Comparison of ENCODE assay signal across 1 cellular context in the genomic region with DNA sequence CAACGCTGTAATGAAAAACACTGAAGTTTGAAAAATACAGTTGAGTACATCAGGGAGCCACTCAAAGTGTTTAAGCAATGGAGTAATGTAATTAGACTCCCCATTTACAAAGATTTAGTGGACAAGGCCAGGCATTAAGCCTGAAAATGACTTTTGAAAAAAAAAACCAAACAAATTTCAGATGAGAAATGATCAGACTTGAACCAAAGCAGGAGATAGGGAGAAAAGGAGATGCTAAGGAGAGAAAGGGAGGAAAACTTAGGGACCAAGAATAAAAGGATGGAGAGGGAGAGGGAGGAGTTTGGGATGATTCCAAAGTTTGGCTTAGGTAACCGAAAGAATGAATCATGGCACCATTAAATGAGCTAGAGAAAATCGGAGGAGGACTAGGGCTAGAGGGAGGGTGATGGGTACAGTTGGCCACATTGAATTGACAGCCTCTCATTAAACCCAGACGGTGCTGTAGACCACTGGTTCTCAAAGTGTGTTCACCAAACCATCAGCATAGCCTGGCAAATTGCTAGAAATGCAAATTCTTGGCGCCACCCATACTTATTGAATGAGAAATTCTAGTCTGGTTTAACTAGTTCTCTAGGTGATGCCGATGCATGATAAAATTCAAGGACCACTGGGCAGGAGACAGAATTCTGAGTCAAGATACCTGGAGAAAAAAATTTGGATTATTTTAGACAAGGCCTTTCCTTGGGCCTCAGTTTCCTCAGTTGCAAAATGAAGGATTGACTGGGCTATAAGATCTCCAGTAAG.
TF ChIP-seq lines count a peak whose summit lies in the region.

No MANE protein-coding gene starts in this region.

TF ChIP-seq in SK-N-SH, 30 proteins besides CTCF, POLR2A, EP300 and RAD21 (continued from another document):
- TF ChIP-seq EZH2phosphoT487 (IDR thresholded peaks at IDR 0.05; ENCODE audit: borderline replicate concordance, low read depth) (no peak), PBX3 (IDR thresholded peaks at IDR 0.05) (no peak), ELF1 (IDR thresholded peaks at IDR 0.05) (no peak), POLR2AphosphoS5 (IDR thresholded peaks at IDR 0.05; ENCODE audit: low read depth, low read length) (no peak)
- TF ChIP-seq, protein P1, sequence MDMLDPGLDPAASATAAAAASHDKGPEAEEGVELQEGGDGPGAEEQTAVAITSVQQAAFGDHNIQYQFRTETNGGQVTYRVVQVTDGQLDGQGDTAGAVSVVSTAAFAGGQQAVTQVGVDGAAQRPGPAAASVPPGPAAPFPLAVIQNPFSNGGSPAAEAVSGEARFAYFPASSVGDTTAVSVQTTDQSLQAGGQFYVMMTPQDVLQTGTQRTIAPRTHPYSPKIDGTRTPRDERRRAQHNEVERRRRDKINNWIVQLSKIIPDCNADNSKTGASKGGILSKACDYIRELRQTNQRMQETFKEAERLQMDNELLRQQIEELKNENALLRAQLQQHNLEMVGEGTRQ (IDR thresholded peaks at IDR 0.05; ENCODE audit: borderline replicate concordance, low read depth, low read length): no peak
- TF ChIP-seq, protein P2, sequence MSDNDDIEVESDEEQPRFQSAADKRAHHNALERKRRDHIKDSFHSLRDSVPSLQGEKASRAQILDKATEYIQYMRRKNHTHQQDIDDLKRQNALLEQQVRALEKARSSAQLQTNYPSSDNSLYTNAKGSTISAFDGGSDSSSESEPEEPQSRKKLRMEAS (IDR thresholded peaks at IDR 0.05; ENCODE audit: low read depth): no peak
